1 cellular context compared by ENCODE assay signal in genomic region chr1:210920258-210920657, GRCh38.
TF ChIP-seq lines count a peak whose summit lies in the region.

No MANE protein-coding gene starts in this region.

TF ChIP-seq in WTC11, 78 proteins besides CTCF, POLR2A, EP300 and RAD21 (continued from another document):
- TF ChIP-seq ARID4B (CRISPR knock-in tag; IDR thresholded peaks at IDR 0.05; ENCODE audit: borderline replicate concordance) (no peak), ZNF281 (CRISPR knock-in tag; IDR thresholded peaks at IDR 0.05) (no peak), HMGA2 (CRISPR knock-in tag; IDR thresholded peaks at IDR 0.05) (peak; percentile 68)
